Comparison of ENCODE assay signal across 20 cellular contexts in the genomic region with DNA sequence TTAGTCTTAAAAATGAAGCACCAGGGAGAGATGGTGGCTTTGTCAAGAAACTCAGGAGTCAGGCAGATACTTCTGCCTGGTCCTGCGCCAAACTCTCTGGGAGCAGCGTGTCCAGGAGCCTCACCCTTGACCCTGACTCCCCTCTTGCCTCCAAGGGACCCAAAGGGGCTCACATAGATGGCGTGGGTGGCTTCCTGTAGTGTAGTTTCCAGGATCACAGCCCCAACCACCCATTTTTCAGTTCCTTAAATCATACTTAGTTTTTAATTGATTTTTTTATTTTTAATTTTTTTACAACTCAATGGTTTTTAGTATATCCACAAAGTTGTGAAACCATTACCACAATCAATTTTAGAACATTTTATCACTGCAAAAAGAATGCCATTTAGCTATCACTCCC.
DNase-seq lines count a peak whose midpoint lies in the region; ATAC-seq, FAIRE-seq and TF ChIP-seq lines count a peak whose summit lies in the region.
"Had no signal": no experiment of that assay in that cellular context is flagged by ENCODE, and none has a peak within 500 bp of the region (broad histone marks: within the 10 kb centered on the region; RNA-seq: fewer than 3 reads in every experiment).

No MANE protein-coding gene starts in this region.

- RAD21 ChIA-PET in GM12878 (lab: Charles Lee; ENCODE audit: unreplicated experiment), result no interaction called here

- H3K27me3 ChIP-seq in BLaER1 (no peaks in the 10 kb centered on the region), GM12878 (replicated peaks in 1 of 2; ENCODE audit: control insufficient read depth in 2 of 2, insufficient read depth in 2 of 2, low read length in 1 of 2) (no peaks in the 10 kb centered on the region; a peak in 1 of 4 replicates)

- no TSS peak for BruUV-seq in GM12878 (replicated peaks; lab: Mats Ljungman, UMichigan)

- no peak for TF ChIP-seq POLR2A in GM12878 (IDR thresholded peaks at IDR 0.05; ENCODE audit: low read depth, low read length)

- H3K4me2 ChIP-seq in BLaER1 (peak overlapping the region; percentile 32; the same call in 1 of the 2 replicates), GM12878 (ENCODE audit: control insufficient read depth, insufficient read depth) (no peak overlapping the region)
- H3K4me2 ChIP-seq: A549, GM23338 had no signal

- SMC1A ChIA-PET in GM12878 (lab: Charles Lee; ENCODE audit: uncharacterized antibody, unreplicated experiment), result no interaction called here

- DNase-seq in MV-4-11 (lab: John Stamatoyannopoulos, UW) (peak; percentile 67), GM12878 (ENCODE audit: low read depth, low spot score) (no peak), AG20443 (ENCODE audit: low spot score) (no peak), dermis blood vessel endothelial cell (no peak)
- DNase-seq: 8988T; ACHN; Calu3; CD4-positive, alpha-beta memory T cell; COR-L47; DMS53; DMS79 treated with DMSO at 0.1 percent for 48 hours; GF-D8; HFFc6 had no signal

- H3K9ac ChIP-seq in BLaER1, result no peak overlapping the region
- H3K9ac ChIP-seq in GM12878 (ENCODE audit: control insufficient read depth, insufficient read depth, low read length), result no peak overlapping the region

- no peaks in the 10 kb centered on the region for H3K79me2 ChIP-seq in GM12878 (ENCODE audit: control insufficient read depth, insufficient read depth, low read length)

- ATAC-seq in GM12878, result no peak
- ATAC-seq in HG02970 (IDR thresholded peaks at IDR 0.05; ENCODE audit: low FRiP score, unreplicated experiment), result no peak
- ATAC-seq: A549 had no signal

- TF ChIP-seq CTCF in GM12878 (IDR thresholded peaks at IDR 0.05 in 2 of 3, conservative IDR thresholded peaks at IDR 0.05 in 1 of 3; ENCODE audit: control insufficient read depth in 2 of 3, extremely low read depth in 1 of 3, insufficient read depth in 1 of 3, low read depth in 3 of 3, low read length in 3 of 3), result no peak

- TF ChIP-seq EP300 in GM12878 (IDR thresholded peaks at IDR 0.05; ENCODE audit: borderline replicate concordance in 1 of 2, control insufficient read depth in 1 of 2, low read depth in 2 of 2, low read length in 2 of 2), result no peak

- H2AFZ ChIP-seq in GM12878 (ENCODE audit: control insufficient read depth, low read depth, low read length), result no peak overlapping the region
- H2AFZ ChIP-seq: GM23338 had no signal

- H3K36me3 ChIP-seq in BLaER1 (no peaks in the 10 kb centered on the region), GM12878 (ENCODE audit: control insufficient read depth in 2 of 2, insufficient read depth in 2 of 2, low read length in 1 of 2) (no peaks in the 10 kb centered on the region)
- H3K36me3 ChIP-seq: HAP-1 had no signal

- H3K9me3 ChIP-seq in BLaER1, result no peaks in the 10 kb centered on the region
- no peaks in the 10 kb centered on the region for H3K9me3 ChIP-seq in GM12878 (replicated peaks; ENCODE audit: control insufficient read depth, insufficient read depth, low read length)
- H3K9me3 ChIP-seq: A549, HAP-1 had no signal

- POLR2A ChIA-PET in GM12878 (lab: Charles Lee), result no interaction called here

- 59% methylated on average over 3 of the region's 3 CpGs for WGBS in GM12878 (ENCODE audit: insufficient coverage, insufficient replicate concordance, low lambda C conversion rate, missing lambda C conversion rate)

- H3K4me3 ChIP-seq in BLaER1 (no peak overlapping the region), GM12878 (no peak overlapping the region)
- H3K4me3 ChIP-seq: A549, GM23338, HAP-1 had no signal

- intact Hi-C loops in GM12878 (cut with micrococcal nuclease; ENCODE audit: unreplicated experiment), result no loop called here

- no peak for TF ChIP-seq RAD21 in GM12878 (IDR thresholded peaks at IDR 0.05; ENCODE audit: insufficient read depth, low read depth, low read length)

- CTCF ChIA-PET in GM12878 (lab: Yijun Ruan, JAX), result interaction anchor here (0.8 kb wide), 1 partner anchor 15 kb away, joined by 3 read pairs; no protein-coding TSS in a partner anchor

- H4K20me1 ChIP-seq in BLaER1 (no peaks in the 10 kb centered on the region), GM12878 (ENCODE audit: control insufficient read depth, insufficient read depth) (no peaks in the 10 kb centered on the region; the same call in 1 of the 2 replicates)

- H3K27ac ChIP-seq in BLaER1 (no peak overlapping the region), GM12878 (ENCODE audit: control insufficient read depth, insufficient read depth) (no peak overlapping the region)
- H3K27ac ChIP-seq: A549 had no signal

- H3K4me1 ChIP-seq in BLaER1, result peaks cover 13% of the 10 kb centered on the region; the same call in 1 of the 2 replicates
- H3K4me1 ChIP-seq in GM12878 (ENCODE audit: control insufficient read depth, insufficient read depth, low read length), result peaks cover 4% of the 10 kb centered on the region
- H3K4me1 ChIP-seq: A549, HAP-1 had no signal

- no peak for FAIRE-seq in GM12878 (lab: Jason Lieb, UNC)
- FAIRE-seq: A549, GM18507, H54 had no signal

- in situ Hi-C loops in GM12878 (cut with MboI), result no loop called here

TF ChIP-seq in GM12878, 131 proteins besides CTCF, POLR2A, EP300 and RAD21:
- no peak for TF ChIP-seq ZNF274 (IDR thresholded peaks at IDR 0.05; ENCODE audit: insufficient read depth, insufficient read length)
- peak; percentile 55; the same call in 1 of the 2 replicates for TF ChIP-seq SPI1 (IDR thresholded peaks at IDR 0.05; ENCODE audit: borderline replicate concordance, insufficient read depth, low read depth, low read length)
